ENCODE assay signal across 13 cellular contexts in the genomic region with DNA sequence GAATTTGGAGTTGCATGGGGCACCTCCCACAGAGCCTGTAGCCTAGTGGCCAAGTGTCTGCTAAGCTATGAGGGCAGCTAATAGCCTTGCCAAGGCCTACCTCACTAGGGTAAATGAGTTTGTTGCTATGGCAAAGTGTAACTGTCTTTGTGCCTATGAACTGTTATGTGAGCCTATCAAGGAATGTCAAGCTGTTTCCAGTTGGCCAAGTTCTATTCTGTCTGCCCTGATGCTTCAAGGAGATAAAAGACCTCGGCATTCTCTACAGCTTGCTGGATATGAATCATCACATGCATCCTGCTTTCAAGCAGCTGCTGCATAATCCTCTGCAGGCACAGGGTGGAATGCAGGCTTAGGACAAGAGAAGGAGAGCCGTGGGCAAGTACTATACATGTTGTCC.
DNase-seq lines count a peak whose midpoint lies in the region; ATAC-seq and TF ChIP-seq lines count a peak whose summit lies in the region.
"Had no signal": no experiment of that assay in that cellular context is flagged by ENCODE, and none has a peak within 500 bp of the region (broad histone marks: within the 10 kb centered on the region; RNA-seq: fewer than 3 reads in every experiment).

No MANE protein-coding gene starts in this region.

- H3K27me3 ChIP-seq in MG63: no peaks in the 10 kb centered on the region
- H3K27me3 ChIP-seq: gastroesophageal sphincter had no signal

- no peaks in the 10 kb centered on the region for H3K4me1 ChIP-seq in mucosa of descending colon (ENCODE audit: low read depth)
- H3K4me1 ChIP-seq: gastroesophageal sphincter had no signal

- H3K36me3 ChIP-seq in MG63 (no peaks in the 10 kb centered on the region), mucosa of descending colon (ENCODE audit: low read depth) (no peaks in the 10 kb centered on the region)
- H3K36me3 ChIP-seq: gastroesophageal sphincter had no signal

- DNase-seq in DMS53 (lab: John Stamatoyannopoulos, UW) (peak; percentile 95), MG63 (peak; percentile 92), dermis blood vessel endothelial cell (peak; percentile 98), mucosa of descending colon (no peak), DMS153 (lab: John Stamatoyannopoulos, UW) (no peak), NCI-H2227 (lab: John Stamatoyannopoulos, UW; ENCODE audit: unreplicated experiment) (no peak)
- no peak for DNase-seq in activated CD4-positive, alpha-beta T cell treated with anti-CD3 and anti-CD28 coated beads for 1 hour
- DNase-seq: activated CD8-positive, alpha-beta memory T cell treated with anti-CD3 and anti-CD28 coated beads, Interleukin-2, amount 50 U/mL, for 48 hours; NCI-H345; retina had no signal

- peak; percentile 29 for ATAC-seq in mucosa of descending colon
- ATAC-seq in GM19397 (IDR thresholded peaks at IDR 0.05; ENCODE audit: unreplicated experiment): no peak
- ATAC-seq: gastroesophageal sphincter, GM12878 had no signal

- TF ChIP-seq CTCF in mucosa of descending colon (IDR thresholded peaks at IDR 0.05): no peak

- no peak overlapping the region for H3K4me3 ChIP-seq in MG63
- H3K4me3 ChIP-seq in mucosa of descending colon: no peak overlapping the region
- H3K4me3 ChIP-seq: gastroesophageal sphincter, GM12878 had no signal

- intact Hi-C loops in mucosa of descending colon (cut with DNase I, micrococcal nuclease): no loop called here

- H3K9me3 ChIP-seq in MG63 (no peaks in the 10 kb centered on the region), mucosa of descending colon (no peaks in the 10 kb centered on the region)
- H3K9me3 ChIP-seq: gastroesophageal sphincter had no signal

Comparison
In these comparisons a context has a peak if more than half of its experiments do, and no peak if none do; other contexts are left out.
1. DNase-seq: peak in DMS53 (single experiment), MG63 (single experiment) and dermis blood vessel endothelial cell (single experiment); none in mucosa of descending colon (0 of 3), DMS153 (single experiment), activated CD4-positive, alpha-beta T cell treated with anti-CD3 and anti-CD28 coated beads for 1 hour (single experiment) and NCI-H2227 (single experiment).